12 cellular contexts compared by ENCODE assay signal in the genomic region with DNA sequence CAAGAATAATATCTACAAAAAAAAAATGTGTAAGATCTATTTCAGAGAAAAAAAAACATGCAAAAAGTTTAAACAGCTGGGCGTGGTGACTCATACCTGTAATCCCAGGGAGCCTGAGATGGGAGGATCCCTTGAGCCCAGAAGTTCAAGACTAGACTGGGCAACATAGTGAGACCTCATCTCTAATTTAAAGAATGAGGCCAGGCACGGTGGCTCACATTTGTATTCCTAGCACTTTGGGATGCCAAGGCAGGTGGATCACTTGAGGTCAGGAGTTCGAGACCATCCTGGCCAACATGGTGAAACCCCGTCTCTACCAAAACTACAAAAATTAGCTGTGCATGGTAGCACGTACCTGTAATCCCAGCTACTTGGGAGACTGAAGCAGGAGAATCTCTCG. TPM values are rescaled to one million over a fixed set of nuclear protein-coding genes. Genes with fewer than 3 reads are reported as not detected.
DNase-seq lines count a peak whose midpoint lies in the region; ATAC-seq and TF ChIP-seq lines count a peak whose summit lies in the region.
"Not testable (repeated sequence)": the region's sequence is repeated elsewhere in the genome, so short reads cannot be mapped to it uniquely, and the experiment has no call there.
"Had no signal": no experiment of that assay in that cellular context is flagged by ENCODE, and none has a peak within 500 bp of the region (broad histone marks: within the 10 kb centered on the region; RNA-seq: fewer than 3 reads in every experiment).

No MANE protein-coding gene starts in this region.

- not testable (repeated sequence) for H3K9me3 Mint-ChIP-seq in WTC11, endodermal cell

- not testable (repeated sequence) for H3K36me3 ChIP-seq in GM23248 (ENCODE audit: low read depth); PC-3 (ENCODE audit: low read depth, low read length); endodermal cell (ENCODE audit: control insufficient read depth, insufficient read depth, low read length)

- H3K4me2 ChIP-seq in GM23248 (ENCODE audit: unreplicated experiment); PC-3 (ENCODE audit: low read length): not testable (repeated sequence)

- H3K27me3 Mint-ChIP-seq in WTC11 (ENCODE audit: low read depth); endodermal cell (ENCODE audit: insufficient read depth): not testable (repeated sequence)

- H3K9ac ChIP-seq in GM23248; PC-3 (ENCODE audit: low read length); endodermal cell (ENCODE audit: extremely low read depth, low read length, poor library complexity, severe bottlenecking): not testable (repeated sequence)

- POLR2A ChIA-PET in PC-3 (lab: Charles Lee; ENCODE audit: unreplicated experiment) = not testable (repeated sequence)
- POLR2A ChIA-PET in WTC11 (lab: Charles Lee) = interaction anchor here (1.2 kb wide), 1 partner anchor 13 kb away, joined by 5 read pairs; no protein-coding TSS in a partner anchor

- peaks cover 44% of the 10 kb centered on the region for H3K4me1 Mint-ChIP-seq in WTC11
- H3K4me1 Mint-ChIP-seq in endodermal cell = peaks cover 35% of the 10 kb centered on the region

- not testable (repeated sequence) for H3K9me2 ChIP-seq in GM23248 (ENCODE audit: insufficient read depth); PC-3 (replicated peaks; ENCODE audit: low read length)

- H3F3A ChIP-seq in GM23248 (ENCODE audit: insufficient read depth); PC-3 (ENCODE audit: low read length, unreplicated experiment): not testable (repeated sequence)

- H3K27me3 ChIP-seq in GM23248 (replicated peaks; ENCODE audit: insufficient read depth); PC-3 (ENCODE audit: low read length); endodermal cell (ENCODE audit: control insufficient read depth, insufficient read depth, low read length, poor library complexity, severe bottlenecking): not testable (repeated sequence)

- not testable (repeated sequence) for H3K27ac Mint-ChIP-seq in WTC11, endodermal cell

- not testable (repeated sequence) for TF ChIP-seq CTCF in PC-3 (conservative IDR thresholded peaks at IDR 0.05; ENCODE audit: low read depth, low read length); WTC11 (IDR thresholded peaks at IDR 0.05); endodermal cell (conservative IDR thresholded peaks at IDR 0.05)

- in situ Hi-C loops in GM23248 (cut with MboI) = not testable (repeated sequence)

- intact Hi-C loops in PC-3 (cut with micrococcal nuclease); cardiac septum (cut with DNase I): not testable (repeated sequence)

- H3K79me2 ChIP-seq in GM23248 (ENCODE audit: insufficient read depth); PC-3 (ENCODE audit: low read length): not testable (repeated sequence)

- H3K4me1 ChIP-seq in GM23248 (ENCODE audit: insufficient read depth); PC-3 (ENCODE audit: insufficient read depth, low read length); endodermal cell (ENCODE audit: control insufficient read depth, insufficient read depth, low read length): not testable (repeated sequence)

- H2AFZ ChIP-seq in GM23248; PC-3 (ENCODE audit: low read length): not testable (repeated sequence)

- CTCF ChIA-PET in PC-3 (lab: Charles Lee) = not testable (repeated sequence)
- CTCF ChIA-PET in WTC11 (lab: Charles Lee) = interaction anchor here (1.3 to 1.5 kb wide), 2 partner anchors 8 to 10 kb away, joined by 3 to 7 read pairs; no protein-coding TSS in a partner anchor

- WGBS in GM23248 (ENCODE audit: low coverage in 1 of 2, low lambda C conversion rate in 2 of 2, missing lambda C conversion rate in 2 of 2), 2 experiments = 68 to 72% methylated on average over 6 of the region's 6 CpGs
- WGBS in endodermal cell (ENCODE audit: insufficient coverage in 1 of 2, insufficient read length in 1 of 2), 2 experiments = 88 to 95% methylated on average over 5 to 6 of the region's 6 CpGs

- H3K4me3 Mint-ChIP-seq in WTC11, endodermal cell: not testable (repeated sequence)

- H3K4me3 ChIP-seq in GM23248; PC-3 (ENCODE audit: low read length); endodermal cell (ENCODE audit: low read length): not testable (repeated sequence)

- H3K36me3 Mint-ChIP-seq in WTC11; endodermal cell (ENCODE audit: low read depth): not testable (repeated sequence)

- not testable (repeated sequence) for ATAC-seq in PC-3, WTC11

- not testable (repeated sequence) for H4K20me1 ChIP-seq in GM23248 (ENCODE audit: insufficient read depth); PC-3 (ENCODE audit: low read length)

- peak; percentile 34 for DNase-seq in DMS 273 (lab: John Stamatoyannopoulos, UW; ENCODE audit: unreplicated experiment)
- DNase-seq in GM23248 = peak; percentile 26
- peak; percentile 39 for DNase-seq in LHCN-M2 (ENCODE audit: low read depth)
- DNase-seq in PC-3 = peak; percentile 31
- DNase-seq in WTC11 (ENCODE audit: low spot score) = not testable (repeated sequence)
- DNase-seq in endodermal cell = peak; percentile 33
- DNase-seq in cardiac septum (ENCODE audit: low spot score) = peak; percentile 5

- not testable (repeated sequence) for H3K9me3 ChIP-seq in GM23248 (ENCODE audit: low read depth); PC-3 (ENCODE audit: low read length); endodermal cell (ENCODE audit: control insufficient read depth, low read length)

- not testable (repeated sequence) for H3K27ac ChIP-seq in GM23248; PC-3 (ENCODE audit: low read length); endodermal cell (ENCODE audit: low read depth, low read length)

- not testable (repeated sequence) for BruUV-seq in PC-3 (replicated peaks; lab: Mats Ljungman, UMichigan)

TF ChIP-seq in WTC11, 78 proteins besides CTCF, POLR2A, EP300 and RAD21:
- peak; percentile 96 for TF ChIP-seq ZNF121 (CRISPR knock-in tag; IDR thresholded peaks at IDR 0.05)
TF ChIP-seq in WTC11: peak in this region for 1; not testable (repeated sequence) for 77.

RNA-seq across cellular contexts. Expression of a gene that starts 9.4 kb away (rescaled TPM):
- 0.11 TPM in 1 of 2 replicates, not detected in the other for total RNA-seq in GM23248 (2014; rRNA removed; shearing (Covaris generic))
- 0.05 and 0.14 TPM in 2 replicates for polyA plus RNA-seq in GM23248 (2016; fragmentation: Nextera tagmentation; extraction: Ambion mirVana)
- total RNA-seq in LHCN-M2 (2014; rRNA removed) (not detected in 2 replicates), PC-3 (2014; rRNA removed) (not detected in 2 replicates), WTC11 (2021) (296 to 319 TPM (median 303 TPM) in 3 replicates), endodermal cell (100 to 1,000 TPM in 1 of 2 donors, 10 to 100 TPM in 1; 66.7 to 200 TPM), cardiac septum (0.67 TPM)
- polyA plus RNA-seq in LHCN-M2 (2012) = not detected
- 29.5 TPM for polyA plus RNA-seq in endodermal cell (2013, experiment 1 of 2)
- polyA plus RNA-seq in endodermal cell (2013, experiment 2 of 2) = 26.1 TPM
- total RNA-seq: B cell; Calu3; CD8-positive, alpha-beta T cell; HFFc6; HT1080 had no signal

Comparison
In these comparisons a context has a peak if more than half of its experiments do, and no peak if none do; other contexts are left out.
1. RNA of a gene that starts 9.4 kb away (total RNA-seq): 296 to 319 TPM in WTC11 and 66.7 to 200 TPM in endodermal cell; 0.67 TPM in cardiac septum (single experiment), 0.11 TPM in GM23248, not detected in LHCN-M2 and not detected in PC-3; every median in the first group is over 10 times any median in the second.